In the genomic region with DNA sequence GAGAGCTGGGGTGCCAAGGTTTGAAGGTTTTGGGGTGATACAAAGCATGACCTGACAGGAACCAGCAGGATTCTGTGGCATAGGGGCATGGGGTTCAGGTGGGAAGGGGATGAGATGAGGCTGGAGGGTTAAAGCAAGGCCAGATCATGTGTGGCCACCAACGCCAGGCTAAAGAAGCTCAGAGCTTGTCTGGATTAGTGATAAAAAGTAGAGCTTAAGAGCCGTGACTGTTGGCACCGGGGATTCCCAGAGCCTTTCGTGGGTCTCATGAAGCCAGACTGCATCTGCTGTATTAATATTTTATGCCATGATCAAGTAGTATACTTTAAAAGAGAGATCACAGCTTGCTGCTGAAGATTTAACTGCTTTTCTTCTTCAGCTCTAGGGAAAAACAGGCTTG, we compare ENCODE assay signal across 25 cellular contexts.
"Had no signal": no experiment of that assay in that cellular context is flagged by ENCODE, and none has a peak within 500 bp of the region (broad histone marks: within the 10 kb centered on the region; RNA-seq: fewer than 3 reads in every experiment).

No MANE protein-coding gene starts in this region.

- H3K27ac Mint-ChIP-seq: naive thymus-derived CD8-positive, alpha-beta T cell; nephron progenitor cell had no signal

- ATAC-seq: left colon; left lung; lower lobe of right lung; naive thymus-derived CD8-positive, alpha-beta T cell; right lobe of liver; stimulated activated naive B cell treated with anti-CD40 and anti-IgM and Interleukin-4, amounts not matched to agents 10 μg/mL and 1 μg/mL and 100 μg/mL, for 72 hours; stimulated activated naive CD8-positive, alpha-beta T cell treated with anti-CD3 and anti-CD28 coated beads, Interleukin-15, Interleukin-2, amounts not matched to agents 100 U/mL and 50 U/mL, for 24 hours had no signal

- H3K27me3 Mint-ChIP-seq: stimulated activated naive B cell treated with anti-CD40 and anti-IgM and Interleukin-4, amounts not matched to agents 10 μg/mL and 1 μg/mL and 100 μg/mL, for 72 hours had no signal

- DNase-seq: kidney glomerular epithelial cell; left colon; left lung; lower lobe of right lung; mammary epithelial cell; mesenchymal stem cell; naive thymus-derived CD8-positive, alpha-beta T cell; nephron progenitor cell; nucleus accumbens; ovary; right lobe of liver; stimulated activated CD4-positive, alpha-beta T cell treated with anti-CD3 and anti-CD28 coated beads, Interleukin-12 subunit alpha, Interleukin-12 subunit beta, amount 100 ng/mL, for 4 hours; stimulated activated CD4-positive, alpha-beta T cell treated with anti-CD3 and anti-CD28 coated beads, Interleukin-15, amount 100 ng/mL, for 24 hours; stimulated activated CD4-positive, alpha-beta T cell treated with anti-CD3 and anti-CD28 coated beads, Interleukin-2, amount 100 ng/mL, for 24 hours; stimulated activated CD4-positive, alpha-beta T cell treated with anti-CD3 and anti-CD28 coated beads, Interleukin-4, amount 100 ng/mL, for 1 hour; stimulated activated naive B cell treated with anti-CD40 and anti-IgM and Interleukin-4, amounts not matched to agents 10 μg/mL and 1 μg/mL and 100 μg/mL, for 72 hours; stimulated activated naive CD8-positive, alpha-beta T cell treated with anti-CD3 and anti-CD28 coated beads, Interleukin-15, Interleukin-2, amounts not matched to agents 100 U/mL and 50 U/mL, for 24 hours; stomach; testis; thyroid gland; transverse colon; upper lobe of left lung had no signal

- H3K27ac ChIP-seq: hepatocyte, left lung, lower lobe of right lung, ovary, right atrium auricular region, right lobe of liver, stomach, testis, thyroid gland, transverse colon, upper lobe of left lung, vagina had no signal

- H3K36me3 ChIP-seq: left lung, lower lobe of right lung, ovary, right atrium auricular region, right lobe of liver, stomach, thyroid gland, transverse colon, upper lobe of left lung, vagina had no signal

- H3K4me2 ChIP-seq: hepatocyte had no signal

- H3K27me3 ChIP-seq: hepatocyte, left lung, ovary, right atrium auricular region, right lobe of liver, stomach, testis, thyroid gland, transverse colon, upper lobe of left lung, vagina had no signal

- H3K4me3 ChIP-seq: hepatocyte, left lung, lower lobe of right lung, ovary, right atrium auricular region, right lobe of liver, stomach, testis, thyroid gland, transverse colon, upper lobe of left lung, vagina had no signal

- H3K9me3 Mint-ChIP-seq: naive thymus-derived CD8-positive, alpha-beta T cell; nephron progenitor cell; stimulated activated naive B cell treated with anti-CD40 and anti-IgM and Interleukin-4, amounts not matched to agents 10 μg/mL and 1 μg/mL and 100 μg/mL, for 72 hours had no signal

- H3K9me3 ChIP-seq: left lung, lower lobe of right lung, ovary, right atrium auricular region, right lobe of liver, stomach, testis, thyroid gland, transverse colon, upper lobe of left lung, vagina had no signal

- H3K4me1 ChIP-seq: lower lobe of right lung, right lobe of liver, testis had no signal

- H3K4me3 Mint-ChIP-seq: naive thymus-derived CD8-positive, alpha-beta T cell; nephron progenitor cell; stimulated activated naive B cell treated with anti-CD40 and anti-IgM and Interleukin-4, amounts not matched to agents 10 μg/mL and 1 μg/mL and 100 μg/mL, for 72 hours had no signal
